In the genomic region with DNA sequence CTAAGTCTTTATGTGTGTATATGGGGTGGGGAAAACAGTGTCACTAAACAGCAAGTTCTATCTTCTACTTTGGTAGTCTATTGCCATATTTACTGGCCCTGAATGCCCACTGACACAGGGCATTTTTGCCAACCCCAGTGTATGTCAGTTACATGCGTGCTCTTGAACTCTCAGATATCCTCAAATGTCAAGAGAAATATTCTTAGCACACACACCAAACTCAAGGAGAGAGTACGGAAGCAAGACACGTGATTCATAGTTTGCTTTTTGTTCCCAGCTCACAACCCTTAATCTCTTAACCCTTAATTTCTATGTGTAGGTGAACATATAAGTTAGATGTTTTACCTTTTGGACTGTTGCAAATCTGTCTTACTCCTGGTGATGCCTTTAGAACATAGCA, we compare ENCODE assay signal across 18 cellular contexts. TPM values are rescaled to one million over a fixed set of nuclear protein-coding genes. Genes with fewer than 3 reads are reported as not detected.
DNase-seq lines count a peak whose midpoint lies in the region; ATAC-seq and TF ChIP-seq lines count a peak whose summit lies in the region.
"Had no signal": no experiment of that assay in that cellular context is flagged by ENCODE, and none has a peak within 500 bp of the region (broad histone marks: within the 10 kb centered on the region; RNA-seq: fewer than 3 reads in every experiment).

No MANE protein-coding gene starts in this region.

- H3K36me3 Mint-ChIP-seq in T-helper 17 cell (ENCODE audit: low read depth), result peaks cover 6% of the 10 kb centered on the region

- ATAC-seq in heart left ventricle (peak in 3 of 4 donors; percentile 32 to 69 (median 45)), Right ventricle myocardium inferior (no peak), T-helper 17 cell (no peak), lower lobe of right lung (peak; percentile 38 to 72), upper lobe of right lung (peak; percentile 45), GM21619 (IDR thresholded peaks at IDR 0.05; ENCODE audit: unreplicated experiment) (no peak)
- ATAC-seq: body of pancreas, left colon had no signal

- intact Hi-C loops in heart left ventricle (cut with DNase I), result loop anchor here in 1 of 10 donors (5.0 kb wide), 2 partner anchors 40 to 45 kb away; partner anchors contain the start of gene EPC1
- intact Hi-C loops in Right ventricle myocardium inferior (cut with DNase I), result no loop called here
- intact Hi-C loops in lower lobe of right lung (cut with DNase I), result no loop called here
- intact Hi-C loops in upper lobe of right lung (cut with DNase I), result no loop called here
- intact Hi-C loops in lower leg skin (cut with DNase I; ENCODE audit: low total_unique reads), result no loop called here

- TF ChIP-seq POLR2A in heart left ventricle (IDR thresholded peaks at IDR 0.05) (no peak), lower leg skin (IDR thresholded peaks at IDR 0.05) (no peak)

- H3K27me3 ChIP-seq in heart left ventricle (no peaks in the 10 kb centered on the region), lower lobe of right lung (ENCODE audit: low read depth) (no peaks in the 10 kb centered on the region), upper lobe of right lung (no peaks in the 10 kb centered on the region)
- H3K27me3 ChIP-seq: body of pancreas had no signal

- H3K4me3 Mint-ChIP-seq in T-helper 17 cell, result peak overlapping the region; percentile 69

- H3K4me3 ChIP-seq in heart left ventricle, result no peak overlapping the region
- no peak overlapping the region for H3K4me3 ChIP-seq in lower lobe of right lung
- no peak overlapping the region for H3K4me3 ChIP-seq in upper lobe of right lung
- H3K4me3 ChIP-seq in lower leg skin (ENCODE audit: low read depth, poor library complexity, severe bottlenecking), result no peak overlapping the region
- H3K4me3 ChIP-seq: body of pancreas had no signal

- H3K4me1 Mint-ChIP-seq in T-helper 17 cell, result peaks cover 47% of the 10 kb centered on the region

- no peak overlapping the region for H3K27ac ChIP-seq in heart left ventricle
- H3K27ac ChIP-seq in lower lobe of right lung, result no peak overlapping the region
- H3K27ac ChIP-seq in upper lobe of right lung, result no peak overlapping the region
- H3K27ac ChIP-seq: body of pancreas had no signal

- peaks cover 5 to 68% (median 44%) of the 10 kb centered on the region in 12 donors for H3K4me1 ChIP-seq in heart left ventricle
- peaks cover 36% of the 10 kb centered on the region for H3K4me1 ChIP-seq in lower lobe of right lung
- peaks cover 32% of the 10 kb centered on the region for H3K4me1 ChIP-seq in upper lobe of right lung

- H3K9me3 ChIP-seq in heart left ventricle (no peaks in the 10 kb centered on the region), T-helper 17 cell (ENCODE audit: control insufficient read depth, low read length, poor library complexity, severe bottlenecking) (no peaks in the 10 kb centered on the region), lower lobe of right lung (no peaks in the 10 kb centered on the region), upper lobe of right lung (no peaks in the 10 kb centered on the region)
- H3K9me3 ChIP-seq: body of pancreas had no signal

- peak overlapping the region; percentile 90 for H3K27ac Mint-ChIP-seq in T-helper 17 cell

- no peak for DNase-seq in heart left ventricle
- DNase-seq in Right ventricle myocardium inferior (ENCODE audit: missing footprints), result no peak
- DNase-seq in T-helper 17 cell, result no peak
- no peak for DNase-seq in lower lobe of right lung
- no peak for DNase-seq in upper lobe of right lung
- no peak for DNase-seq in NCI-H748 (lab: John Stamatoyannopoulos, UW; ENCODE audit: unreplicated experiment)
- DNase-seq in lower leg skin (ENCODE audit: low spot score in 2 of 2), result no peak
- DNase-seq: activated CD4-positive, alpha-beta T cell treated with anti-CD3 and anti-CD28 coated beads, Interleukin-2, amount 50 U/mL, for 1 hour; activated effector memory CD4-positive, alpha-beta T cell treated with Interleukin-2 at 50 U/mL for 16 hours; AML-193; body of pancreas; DMS153; hippocampal formation; left colon; NCI-H1694 treated with DMSO at 0.1 percent for 48 hours; NCI-H446; stimulated activated CD4-positive, alpha-beta T cell treated with anti-CD3 and anti-CD28 coated beads, Interleukin-15, amount 100 ng/mL, for 24 hours had no signal

- 37 to 44% (median 38%) methylated on average over 3 of the region's 3 CpGs for WGBS in heart left ventricle, 4 donors
- 68 to 69% methylated on average over 3 of the region's 3 CpGs for WGBS in lower leg skin, 2 donors

- TF ChIP-seq CTCF in heart left ventricle (IDR thresholded peaks at IDR 0.05) (no peak), lower lobe of right lung (IDR thresholded peaks at IDR 0.05) (no peak), upper lobe of right lung (IDR thresholded peaks at IDR 0.05) (no peak), lower leg skin (IDR thresholded peaks at IDR 0.05) (no peak)

- peaks cover 0 to 38% (median 30%) of the 10 kb centered on the region in 9 donors for H3K36me3 ChIP-seq in heart left ventricle
- H3K36me3 ChIP-seq in lower lobe of right lung, result peaks cover 31% of the 10 kb centered on the region
- peaks cover 31% of the 10 kb centered on the region for H3K36me3 ChIP-seq in upper lobe of right lung

- H3K27me3 Mint-ChIP-seq in T-helper 17 cell, result no peaks in the 10 kb centered on the region

RNA-seq across cellular contexts. Expression of gene EPC1, which starts 39.3 kb away (rescaled TPM):
- total RNA-seq in heart left ventricle (10 to 100 TPM; 13.0 to 26.3 (median 19.2) TPM), Right ventricle myocardium inferior (18.0 TPM), T-helper 17 cell (100 to 1,000 TPM; 178 to 189 TPM), lower lobe of right lung (40.3 TPM), upper lobe of right lung (36.0 TPM), lower leg skin (10 to 100 TPM; 33.9 to 42.3 (median 36.8) TPM)
- 10 to 100 TPM; 10.9 to 11.0 TPM for polyA plus RNA-seq in heart left ventricle

Comparison
In these comparisons a context has a peak if more than half of its experiments do, and no peak if none do; other contexts are left out.
1. ATAC-seq: peak in heart left ventricle (3 of 4), lower lobe of right lung (2 of 2) and upper lobe of right lung (single experiment); none in Right ventricle myocardium inferior (single experiment), T-helper 17 cell (single experiment) and GM21619 (single experiment).